20 cellular contexts compared by ENCODE assay signal in genomic region chr16:4746215-4746614, GRCh38. TPM values are rescaled to one million over a fixed set of nuclear protein-coding genes. Genes with fewer than 3 reads are reported as not detected.
"Had no signal": no experiment of that assay in that cellular context is flagged by ENCODE, and none has a peak within 500 bp of the region (broad histone marks: within the 10 kb centered on the region; RNA-seq: fewer than 3 reads in every experiment).

No MANE protein-coding gene starts in this region.

- DNase-seq: activated CD4-positive, alpha-beta T cell treated with anti-CD3 and anti-CD28 coated beads for 1 hour; activated naive CD8-positive, alpha-beta T cell treated with anti-CD3 and anti-CD28 coated beads, Interleukin-2, amount 10 ng/mL, durations not matched to agents 7 days and 5 days; body of pancreas; central memory CD4-positive, alpha-beta T cell; dorsolateral prefrontal cortex; foreskin fibroblast; islet precursor cell; left colon; stimulated activated CD4-positive, alpha-beta T cell treated with anti-CD3 and anti-CD28 coated beads, Interleukin-15, amount 100 ng/mL, for 24 hours; stimulated activated CD4-positive, alpha-beta T cell treated with anti-CD3 and anti-CD28 coated beads, Interleukin-2, amount 100 ng/mL, for 48 hours; upper lobe of right lung had no signal

- H3K27ac Mint-ChIP-seq: activated T-helper 1 cell treated with anti-CD3 and anti-CD28 coated beads, Interleukin-12 subunit alpha, Interleukin-12 subunit beta, Interleukin-2, Interleukin-4 antibody, amounts not matched to agents 30 ng/mL and 10 ng/mL and 1 ng/mL, durations not matched to agents 14 hours and 24 hours and 36 hours; mesothelial cell of epicardium; T-helper 1 cell treated with Interleukin-12 subunit alpha and Interleukin-12 subunit beta and Interleukin-4 antibody, amounts not matched to agents 30 μg/mL and 1 μg/mL, for 36 hours had no signal

- H3K36me3 Mint-ChIP-seq: activated naive CD8-positive, alpha-beta T cell treated with anti-CD3 and anti-CD28 coated beads, Interleukin-2, amount 10 ng/mL, durations not matched to agents 7 days and 5 days had no signal

- H3K9me3 ChIP-seq: body of pancreas, prostate gland, upper lobe of right lung had no signal

- H3K27ac ChIP-seq: body of pancreas, epithelial cell of prostate, upper lobe of right lung had no signal

- H3K27me3 ChIP-seq: body of pancreas, dorsolateral prefrontal cortex, upper lobe of right lung had no signal

- H3K4me1 Mint-ChIP-seq: mesothelial cell of epicardium had no signal

- H3K4me3 Mint-ChIP-seq: activated naive CD8-positive, alpha-beta T cell treated with anti-CD3 and anti-CD28 coated beads, Interleukin-2, amount 10 ng/mL, durations not matched to agents 7 days and 5 days; activated T-helper 1 cell treated with anti-CD3 and anti-CD28 coated beads, Interleukin-12 subunit alpha, Interleukin-12 subunit beta, Interleukin-2, Interleukin-4 antibody, amounts not matched to agents 30 ng/mL and 10 ng/mL and 1 ng/mL, durations not matched to agents 14 hours and 24 hours and 36 hours; mesothelial cell of epicardium; T-helper 1 cell treated with Interleukin-12 subunit alpha and Interleukin-12 subunit beta and Interleukin-4 antibody, amounts not matched to agents 30 μg/mL and 1 μg/mL, for 36 hours had no signal

- H3K4me3 ChIP-seq: body of pancreas, dorsolateral prefrontal cortex, lung, prostate gland, skin epidermis, upper lobe of right lung had no signal

- ATAC-seq: body of pancreas, left colon, upper lobe of right lung had no signal

- H3K9me3 Mint-ChIP-seq: activated naive CD8-positive, alpha-beta T cell treated with anti-CD3 and anti-CD28 coated beads, Interleukin-2, amount 10 ng/mL, durations not matched to agents 7 days and 5 days; activated T-helper 1 cell treated with anti-CD3 and anti-CD28 coated beads, Interleukin-12 subunit alpha, Interleukin-12 subunit beta, Interleukin-2, Interleukin-4 antibody, amounts not matched to agents 30 ng/mL and 10 ng/mL and 1 ng/mL, durations not matched to agents 14 hours and 24 hours and 36 hours; mesothelial cell of epicardium; T-helper 1 cell treated with Interleukin-12 subunit alpha and Interleukin-12 subunit beta and Interleukin-4 antibody, amounts not matched to agents 30 μg/mL and 1 μg/mL, for 36 hours had no signal

- H3K4me1 ChIP-seq: prostate gland, upper lobe of right lung had no signal

RNA-seq across cellular contexts. Expression of gene DNAAF8, which starts 11.9 kb away (rescaled TPM):
- total RNA-seq: activated T-helper 1 cell treated with anti-CD3 and anti-CD28 coated beads, Interleukin-12 subunit alpha, Interleukin-12 subunit beta, Interleukin-2, Interleukin-4 antibody, amounts not matched to agents 30 ng/mL and 10 ng/mL and 1 ng/mL, durations not matched to agents 14 hours and 24 hours and 36 hours had no signal

RNA-seq across cellular contexts. Expression of gene SEPTIN12, which starts 41.9 kb away (rescaled TPM):
- total RNA-seq: activated naive CD8-positive, alpha-beta T cell treated with anti-CD3 and anti-CD28 coated beads, Interleukin-2, amount 10 ng/mL, durations not matched to agents 7 days and 5 days; activated T-helper 1 cell treated with anti-CD3 and anti-CD28 coated beads, Interleukin-12 subunit alpha, Interleukin-12 subunit beta, Interleukin-2, Interleukin-4 antibody, amounts not matched to agents 30 ng/mL and 10 ng/mL and 1 ng/mL, durations not matched to agents 14 hours and 24 hours and 36 hours; body of pancreas; lung; omental fat pad; upper lobe of right lung had no signal

RNA-seq across cellular contexts. Expression of gene SMIM22, which starts 49.0 kb away (rescaled TPM):
- total RNA-seq: activated naive CD8-positive, alpha-beta T cell treated with anti-CD3 and anti-CD28 coated beads, Interleukin-2, amount 10 ng/mL, durations not matched to agents 7 days and 5 days; activated T-helper 1 cell treated with anti-CD3 and anti-CD28 coated beads, Interleukin-12 subunit alpha, Interleukin-12 subunit beta, Interleukin-2, Interleukin-4 antibody, amounts not matched to agents 30 ng/mL and 10 ng/mL and 1 ng/mL, durations not matched to agents 14 hours and 24 hours and 36 hours; mesothelial cell of epicardium; omental fat pad; right cardiac atrium had no signal
